ENCODE assay signal across 24 cellular contexts in genomic region chr13:80237646-80238045, GRCh38.
DNase-seq lines count a peak whose midpoint lies in the region; FAIRE-seq and TF ChIP-seq lines count a peak whose summit lies in the region.
"Had no signal": no experiment of that assay in that cellular context is flagged by ENCODE, and none has a peak within 500 bp of the region (broad histone marks: within the 10 kb centered on the region; RNA-seq: fewer than 3 reads in every experiment).

No MANE protein-coding gene starts in this region.

- no peaks in the 10 kb centered on the region for H3K9me3 Mint-ChIP-seq in astrocyte (ENCODE audit: unreplicated experiment)
- no peaks in the 10 kb centered on the region for H3K9me3 Mint-ChIP-seq in T-helper 2 cell treated with Interferon-gamma antibody and Interleukin-4, amounts not matched to agents 5 μg/mL and 100 μg/mL, for 36 hours
- H3K9me3 Mint-ChIP-seq: activated B cell treated with CpG ODN at 0.5 μM for 24 hours had no signal

- H3K36me3 Mint-ChIP-seq in astrocyte (ENCODE audit: low read depth, unreplicated experiment), result no peaks in the 10 kb centered on the region
- H3K36me3 Mint-ChIP-seq in T-helper 2 cell treated with Interferon-gamma antibody and Interleukin-4, amounts not matched to agents 5 μg/mL and 100 μg/mL, for 36 hours (ENCODE audit: low read depth), result no peaks in the 10 kb centered on the region
- H3K36me3 Mint-ChIP-seq: activated naive CD8-positive, alpha-beta T cell treated with anti-CD3 and anti-CD28 coated beads for 36 hours had no signal

- H3K27ac ChIP-seq in astrocyte (ENCODE audit: low read depth, low read length), result no peak overlapping the region
- H3K27ac ChIP-seq in vagina, result no peak overlapping the region
- H3K27ac ChIP-seq: body of pancreas, epithelial cell of prostate, sigmoid colon had no signal

- CTCF ChIA-PET in AG04449 (lab: Yijun Ruan, JAX), result interaction anchor here (0.6 to 1.1 kb wide), 2 partner anchors 11 to 105 kb away, joined by 3 to 4 read pairs; no protein-coding TSS in a partner anchor

- peaks cover 18% of the 10 kb centered on the region for H3K4me1 Mint-ChIP-seq in astrocyte (ENCODE audit: low read depth, unreplicated experiment)
- no peaks in the 10 kb centered on the region for H3K4me1 Mint-ChIP-seq in T-helper 2 cell treated with Interferon-gamma antibody and Interleukin-4, amounts not matched to agents 5 μg/mL and 100 μg/mL, for 36 hours (ENCODE audit: low read depth)
- H3K4me1 Mint-ChIP-seq: activated B cell treated with CpG ODN at 0.5 μM for 24 hours; activated naive CD8-positive, alpha-beta T cell treated with anti-CD3 and anti-CD28 coated beads for 36 hours had no signal

- H4K20me1 ChIP-seq in astrocyte (ENCODE audit: insufficient read depth, low read length), result no peaks in the 10 kb centered on the region

- TF ChIP-seq CTCF in AG04449 (IDR thresholded peaks at IDR 0.05; ENCODE audit: insufficient read depth, low read length, missing control alignments) (no peak), astrocyte (IDR thresholded peaks at IDR 0.05; ENCODE audit: insufficient read depth, low read depth, low read length) (no peak), vagina (IDR thresholded peaks at IDR 0.05) (no peak)

- H2AFZ ChIP-seq in astrocyte (ENCODE audit: low read depth, low read length), result no peak overlapping the region

- peak overlapping the region; percentile 82 for H3K27ac Mint-ChIP-seq in astrocyte (ENCODE audit: unreplicated experiment)
- H3K27ac Mint-ChIP-seq in T-helper 2 cell treated with Interferon-gamma antibody and Interleukin-4, amounts not matched to agents 5 μg/mL and 100 μg/mL, for 36 hours, result no peak overlapping the region
- H3K27ac Mint-ChIP-seq: activated B cell treated with CpG ODN at 0.5 μM for 24 hours; activated naive CD8-positive, alpha-beta T cell treated with anti-CD3 and anti-CD28 coated beads for 36 hours had no signal

- H3K27me3 ChIP-seq in astrocyte (ENCODE audit: insufficient read depth, low read length) (no peaks in the 10 kb centered on the region), vagina (no peaks in the 10 kb centered on the region)
- H3K27me3 ChIP-seq: body of pancreas, sigmoid colon, upper lobe of left lung had no signal

- no peaks in the 10 kb centered on the region for H3K9me3 ChIP-seq in astrocyte (ENCODE audit: insufficient read depth, low read depth, low read length)
- H3K9me3 ChIP-seq in vagina, result no peaks in the 10 kb centered on the region
- H3K9me3 ChIP-seq: body of pancreas, HAP-1, sigmoid colon, upper lobe of left lung had no signal

- no peaks in the 10 kb centered on the region for H3K27me3 Mint-ChIP-seq in astrocyte (ENCODE audit: low read depth, unreplicated experiment)
- H3K27me3 Mint-ChIP-seq in T-helper 2 cell treated with Interferon-gamma antibody and Interleukin-4, amounts not matched to agents 5 μg/mL and 100 μg/mL, for 36 hours (ENCODE audit: low read depth), result no peaks in the 10 kb centered on the region
- H3K27me3 Mint-ChIP-seq: activated B cell treated with CpG ODN at 0.5 μM for 24 hours; activated naive CD8-positive, alpha-beta T cell treated with anti-CD3 and anti-CD28 coated beads for 36 hours had no signal

- no peak for TF ChIP-seq POLR2A in vagina (IDR thresholded peaks at IDR 0.05)

- FAIRE-seq in GM18507 (lab: Jason Lieb, UNC), result peak; percentile 9
- no peak for FAIRE-seq in astrocyte (lab: Jason Lieb, UNC)

- no peak overlapping the region for H3K9ac ChIP-seq in astrocyte (ENCODE audit: low read length)

- H3K79me2 ChIP-seq in astrocyte (ENCODE audit: insufficient read depth, low read length), result no peaks in the 10 kb centered on the region

- H3K4me1 ChIP-seq in astrocyte (ENCODE audit: insufficient read depth, low read length), result peaks cover 15% of the 10 kb centered on the region
- H3K4me1 ChIP-seq in vagina, result peaks cover 8% of the 10 kb centered on the region
- H3K4me1 ChIP-seq: body of pancreas had no signal

- POLR2A ChIA-PET in AG04449 (lab: Yijun Ruan, JAX), result interaction anchor here (0.6 kb wide), 1 partner anchor 155 kb away, joined by 3 read pairs; no protein-coding TSS in a partner anchor

- no peak overlapping the region for H3K4me3 Mint-ChIP-seq in astrocyte (ENCODE audit: unreplicated experiment)
- no peak overlapping the region for H3K4me3 Mint-ChIP-seq in T-helper 2 cell treated with Interferon-gamma antibody and Interleukin-4, amounts not matched to agents 5 μg/mL and 100 μg/mL, for 36 hours
- H3K4me3 Mint-ChIP-seq: activated B cell treated with CpG ODN at 0.5 μM for 24 hours; activated naive CD8-positive, alpha-beta T cell treated with anti-CD3 and anti-CD28 coated beads for 36 hours had no signal

- H3K36me3 ChIP-seq in astrocyte (ENCODE audit: insufficient read depth, low read length) (no peaks in the 10 kb centered on the region), vagina (no peaks in the 10 kb centered on the region)
- H3K36me3 ChIP-seq: HAP-1, sigmoid colon, upper lobe of left lung had no signal

- DNase-seq in AG04449 (ENCODE audit: low read depth, low spot score) (peak; percentile 40), GM18507 (ENCODE audit: extremely low spot score, insufficient read length, low read depth) (no peak), astrocyte (ENCODE audit: low read depth) (peak; percentile 17), iris pigment epithelial cell (ENCODE audit: low read depth) (peak; percentile 47), DMS 273 (lab: John Stamatoyannopoulos, UW; ENCODE audit: unreplicated experiment) (no peak), vagina (ENCODE audit: extremely low spot score in 2 of 2) (no peak), NCI-H1105 treated with DMSO at 0.1 percent for 48 hours (lab: John Stamatoyannopoulos, UW) (no peak)
- DNase-seq in T-helper 2 cell treated with Interferon-gamma antibody and Interleukin-4, amounts not matched to agents 5 μg/mL and 100 μg/mL, for 36 hours (ENCODE audit: low spot score), result no peak
- DNase-seq: activated B cell treated with CpG ODN at 0.5 μM for 24 hours; activated CD4-positive, alpha-beta T cell treated with anti-CD3 and anti-CD28 coated beads, Interleukin-2, amount 50 U/mL, for 4 hours; activated CD8-positive, alpha-beta memory T cell treated with anti-CD3 and anti-CD28 coated beads, Interleukin-2, amount 50 U/mL, for 4 hours; activated naive CD8-positive, alpha-beta T cell treated with anti-CD3 and anti-CD28 coated beads for 36 hours; body of pancreas; DMS79; kidney glomerular epithelial cell; NCI-H1417 treated with DMSO at 0.1 percent for 48 hours; NCI-H446; OCI-M1; sigmoid colon; T1000; upper lobe of left lung had no signal

- no peak overlapping the region for H3K4me2 ChIP-seq in astrocyte (ENCODE audit: low read length)

- H3K4me3 ChIP-seq in AG04449 (ENCODE audit: low read depth, low read length), result no peak overlapping the region
- no peak overlapping the region for H3K4me3 ChIP-seq in astrocyte (ENCODE audit: insufficient read depth, low read depth, low read length)
- no peak overlapping the region for H3K4me3 ChIP-seq in vagina
- H3K4me3 ChIP-seq: body of pancreas, HAP-1, lung, sigmoid colon, upper lobe of left lung had no signal

- intact Hi-C loops in vagina (cut with DNase I), result no loop called here

Comparison
In these comparisons a context has a peak if more than half of its experiments do, and no peak if none do; other contexts are left out.
1. DNase-seq: peak in AG04449 (single experiment), astrocyte (single experiment) and iris pigment epithelial cell (single experiment); none in GM18507 (single experiment), DMS 273 (single experiment), vagina (0 of 2), NCI-H1105 treated with DMSO at 0.1 percent for 48 hours (single experiment) and T-helper 2 cell treated with Interferon-gamma antibody and Interleukin-4, amounts not matched to agents 5 μg/mL and 100 μg/mL, for 36 hours (single experiment).